Comparison of ENCODE assay signal across 26 cellular contexts in genomic region chr14:103503296-103503695, GRCh38. TPM values are rescaled to one million over a fixed set of nuclear protein-coding genes. Genes with fewer than 3 reads are reported as not detected.
A peak's percentile ranks its signal among the peaks of the same experiment; 100 is the strongest.
DNase-seq lines count a peak whose midpoint lies in the region; ATAC-seq, FAIRE-seq and TF ChIP-seq lines count a peak whose summit lies in the region.
"Had no signal": no experiment of that assay in that cellular context is flagged by ENCODE, and none has a peak within 500 bp of the region (broad histone marks: within the 10 kb centered on the region; RNA-seq: fewer than 3 reads in every experiment).

No MANE protein-coding gene starts in this region.

- H3K4me2 ChIP-seq in GM23338 = no peak overlapping the region

- FAIRE-seq in D721Med (lab: Jason Lieb, UNC) = no peak
- FAIRE-seq: GM12891, small intestine had no signal

- no peak for TF ChIP-seq CTCF in D721Med (IDR thresholded peaks at IDR 0.05; ENCODE audit: insufficient read depth, missing control alignments)
- TF ChIP-seq CTCF in GM23338 (conservative IDR thresholded peaks at IDR 0.05; ENCODE audit: low read depth in 2 of 2) = no peak
- no peak for TF ChIP-seq CTCF in dorsolateral prefrontal cortex (IDR thresholded peaks at IDR 0.05 in 54 of 56, conservative IDR thresholded peaks at IDR 0.05 in 2 of 56; ENCODE audit: low read depth in 1 of 56, partially characterized antibody in 56 of 56)

- H3K4me1 Mint-ChIP-seq in GM23338 = peaks cover 4% of the 10 kb centered on the region; the same call in 2 of the 3 replicates

- H3K27ac ChIP-seq in GM23338 (ENCODE audit: low read depth) (0 out of 2 replicates have a peak overlapping the region, but pooled peaks have one; percentile 1), dorsolateral prefrontal cortex (peak overlapping the region in 36 of 59 donors; percentile 1 to 88 (median 60))
- H3K27ac ChIP-seq: ascending aorta, C4-2B had no signal

- no peak for ATAC-seq in GM23338
- ATAC-seq in sciatic nerve = no peak
- no peak for ATAC-seq in GM21576 (IDR thresholded peaks at IDR 0.05; ENCODE audit: unreplicated experiment)
- ATAC-seq: left ventricle myocardium superior; naive thymus-derived CD4-positive, alpha-beta T cell; Panc1 had no signal

- no peak overlapping the region for H3K4me3 Mint-ChIP-seq in GM23338
- H3K4me3 Mint-ChIP-seq: naive thymus-derived CD4-positive, alpha-beta T cell had no signal

- peaks cover 50% of the 10 kb centered on the region for H3K36me3 Mint-ChIP-seq in GM23338 (ENCODE audit: low read depth)

- H3K9me3 Mint-ChIP-seq in GM23338 = no peaks in the 10 kb centered on the region
- H3K9me3 Mint-ChIP-seq: naive thymus-derived CD4-positive, alpha-beta T cell had no signal

- H3K27me3 Mint-ChIP-seq in GM23338 (ENCODE audit: insufficient read depth, low read depth, poor library complexity) = peaks cover 5% of the 10 kb centered on the region
- H3K27me3 Mint-ChIP-seq: naive thymus-derived CD4-positive, alpha-beta T cell had no signal

- peaks cover 5% of the 10 kb centered on the region; the same call in 1 of the 2 replicates for H3K79me2 ChIP-seq in GM23338 (replicated peaks; ENCODE audit: insufficient read depth)

- no peaks in the 10 kb centered on the region; the same call in none of the 2 replicates for H4K20me1 ChIP-seq in GM23338 (replicated peaks; ENCODE audit: insufficient read depth)

- intact Hi-C loops in dorsolateral prefrontal cortex (cut with DNase I) = no loop called here
- intact Hi-C loops in sciatic nerve (cut with DNase I) = loop anchor here (5.0 kb wide), 1 partner anchor 44 kb away; no protein-coding TSS in a partner anchor

- H3K27me3 ChIP-seq in GM23338 (ENCODE audit: insufficient read depth) = no peaks in the 10 kb centered on the region
- H3K27me3 ChIP-seq in dorsolateral prefrontal cortex = no peaks in the 10 kb centered on the region
- H3K27me3 ChIP-seq in MG63 = no peaks in the 10 kb centered on the region
- H3K27me3 ChIP-seq: ascending aorta had no signal

- H3K9me2 ChIP-seq in GM23338 (ENCODE audit: insufficient read depth) = no peaks in the 10 kb centered on the region

- H3K9me3 ChIP-seq in MG63 = no peaks in the 10 kb centered on the region
- H3K9me3 ChIP-seq: ascending aorta had no signal

- DNase-seq in D721Med (ENCODE audit: insufficient read length, low spot score) = peak; percentile 5
- no peak for DNase-seq in GM23338 (ENCODE audit: low spot score)
- peak in 1 of 10 donors; percentile 6 for DNase-seq in dorsolateral prefrontal cortex
- peak; percentile 52 for DNase-seq in sciatic nerve (ENCODE audit: low spot score)
- DNase-seq in MG63 = no peak
- no peak for DNase-seq in GM19240 (ENCODE audit: insufficient read length, low spot score)
- DNase-seq: activated CD4-positive, alpha-beta T cell treated with anti-CD3 and anti-CD28 coated beads for 48 hours; activated naive CD4-positive, alpha-beta T cell treated with anti-CD3 and anti-CD28 coated beads, Interleukin-2, amount 50 U/mL, for 16 hours; central memory CD4-positive, alpha-beta T cell; dermis blood vessel endothelial cell; left ventricle myocardium superior; midbrain; naive thymus-derived CD4-positive, alpha-beta T cell; NCI-H1105 treated with DMSO at 0.1 percent for 48 hours; NCI-H1930; NCI-H526; retina; SHP77; small intestine; T-helper 9 cell; trophoblast cell had no signal

- no peaks in the 10 kb centered on the region for H3K4me1 ChIP-seq in GM23338 (ENCODE audit: insufficient read depth)

- H2AFZ ChIP-seq in GM23338 = no peak overlapping the region

- H3K36me3 ChIP-seq in GM23338 (ENCODE audit: insufficient read depth) (peaks cover 21% of the 10 kb centered on the region), MG63 (peaks cover 24% of the 10 kb centered on the region)

- H3F3A ChIP-seq in GM23338 (replicated peaks; ENCODE audit: low read depth) = peaks cover 14% of the 10 kb centered on the region; the same call in 1 of the 2 replicates

- H3K4me3 ChIP-seq in GM23338 (no peak overlapping the region), dorsolateral prefrontal cortex (no peak overlapping the region), MG63 (no peak overlapping the region)
- H3K4me3 ChIP-seq: ascending aorta had no signal

- no peak overlapping the region; the same call in 1 of the 2 replicates for H3K27ac Mint-ChIP-seq in GM23338

TF ChIP-seq in GM23338, 12 proteins besides CTCF, POLR2A, EP300 and RAD21 (continues in another document):
- TF ChIP-seq ZNF114 (CRISPR knock-in tag; IDR thresholded peaks at IDR 0.05) = no peak
- no peak for TF ChIP-seq ZNF331 (CRISPR knock-in tag; IDR thresholded peaks at IDR 0.05; ENCODE audit: low read depth)
- TF ChIP-seq ETS1 (IDR thresholded peaks at IDR 0.05) = no peak
- no peak for TF ChIP-seq EZH2 (IDR thresholded peaks at IDR 0.05; ENCODE audit: low read depth, unreplicated experiment)

RNA-seq across cellular contexts. Expression of gene CKB, which starts 19.3 kb away (rescaled TPM):
- 504 and 604 TPM in 2 replicates for total RNA-seq in GM23338 (2014; rRNA removed; shearing (Covaris generic))
- polyA plus RNA-seq in GM23338 (2016; fragmentation: Nextera tagmentation; extraction: Ambion mirVana) = 846 and 852 TPM in 2 replicates
- total RNA-seq in dorsolateral prefrontal cortex (1,000 to 10,000 TPM; 1,109 to 2,418 (median 1,592) TPM), sciatic nerve (69.1 TPM)
- 34.9 and 45.2 TPM in 2 replicates for total RNA-seq in MG63 (2014; rRNA removed; shearing (Covaris generic); ENCODE audit: low replicate concordance)

RNA-seq across cellular contexts. Expression of gene TRMT61A, which starts 25.7 kb away (rescaled TPM):
- total RNA-seq in GM23338 (2014; rRNA removed; shearing (Covaris generic)) = 22.0 and 28.2 TPM in 2 replicates
- polyA plus RNA-seq in GM23338 (2016; fragmentation: Nextera tagmentation; extraction: Ambion mirVana) = 13.2 and 13.4 TPM in 2 replicates
- total RNA-seq in dorsolateral prefrontal cortex (10 to 100 TPM in 119 of 120 experiments, 1 to 10 TPM in 1; 9.8 to 20.3 (median 14.3) TPM), sciatic nerve (12.4 TPM)
- total RNA-seq in MG63 (2014; rRNA removed; shearing (Covaris generic); ENCODE audit: low replicate concordance) = 29.0 and 43.2 TPM in 2 replicates

RNA-seq across cellular contexts. Expression of gene BAG5, which starts 59.2 kb away (rescaled TPM):
- total RNA-seq in GM23338 (2014; rRNA removed; shearing (Covaris generic)) = 25.4 and 29.2 TPM in 2 replicates
- polyA plus RNA-seq in GM23338 (2016; fragmentation: Nextera tagmentation; extraction: Ambion mirVana) = 16.4 and 21.1 TPM in 2 replicates
- 10 to 100 TPM; 25.3 to 45.6 (median 35.3) TPM for total RNA-seq in dorsolateral prefrontal cortex
- total RNA-seq in sciatic nerve = 30.3 TPM
- total RNA-seq in MG63 (2014; rRNA removed; shearing (Covaris generic); ENCODE audit: low replicate concordance) = 5.4 and 8.2 TPM in 2 replicates

RNA-seq across cellular contexts. Expression of gene COA8, which starts 59.5 kb away (rescaled TPM):
- total RNA-seq in GM23338 (2014; rRNA removed; shearing (Covaris generic)) = 61.3 and 82.6 TPM in 2 replicates
- 129 and 130 TPM in 2 replicates for polyA plus RNA-seq in GM23338 (2016; fragmentation: Nextera tagmentation; extraction: Ambion mirVana)
- total RNA-seq in dorsolateral prefrontal cortex (10 to 100 TPM; 21.7 to 47.0 (median 35.6) TPM), sciatic nerve (37.4 TPM)
- total RNA-seq in MG63 (2014; rRNA removed; shearing (Covaris generic); ENCODE audit: low replicate concordance) = 18.4 and 38.9 TPM in 2 replicates

Comparison
In these comparisons a context has a peak if more than half of its experiments do, and no peak if none do; other contexts are left out.
1. DNase-seq: peak in D721Med (single experiment) and sciatic nerve (single experiment); none in GM23338 (single experiment), MG63 (single experiment) and GM19240 (single experiment).